8 cellular contexts compared by ENCODE assay signal in genomic region chr9:71910602-71911060, GRCh38. TPM values are rescaled to one million over a fixed set of nuclear protein-coding genes. Genes with fewer than 3 reads are reported as not detected.
A peak's percentile ranks its signal among the peaks of the same experiment; 100 is the strongest.
DNase-seq lines count a peak whose midpoint lies in the region; ATAC-seq and TF ChIP-seq lines count a peak whose summit lies in the region.

No MANE protein-coding gene starts in this region.

- DNase-seq in GM23338 (ENCODE audit: low spot score) (no peak), choroid plexus epithelial cell (ENCODE audit: low read depth) (no peak), NCI-H82 treated with DMSO at 0.1 percent for 48 hours (lab: John Stamatoyannopoulos, UW; ENCODE audit: unreplicated experiment) (no peak), RKO (ENCODE audit: low spot score) (no peak), NCI-H446 (lab: John Stamatoyannopoulos, UW) (no peak)

- H4K20me1 ChIP-seq in GM23338 (replicated peaks; ENCODE audit: insufficient read depth) (peaks cover 43% of the 10 kb centered on the region), Loucy (ENCODE audit: insufficient read depth, low read length, poor library complexity, severe bottlenecking) (peaks cover 74% of the 10 kb centered on the region)

- no peaks in the 10 kb centered on the region for H3K9me2 ChIP-seq in GM23338 (ENCODE audit: insufficient read depth)
- no peaks in the 10 kb centered on the region for H3K9me2 ChIP-seq in Loucy (replicated peaks; ENCODE audit: low read depth, low read length)

- peaks cover 94% of the 10 kb centered on the region for H3K79me2 ChIP-seq in GM23338 (replicated peaks; ENCODE audit: insufficient read depth)
- peaks cover 94% of the 10 kb centered on the region for H3K79me2 ChIP-seq in Loucy (ENCODE audit: insufficient read depth, low read length)

- H3K36me3 Mint-ChIP-seq in GM23338 (ENCODE audit: low read depth), result peaks cover 17% of the 10 kb centered on the region

- no peak overlapping the region for H2AFZ ChIP-seq in GM23338
- H2AFZ ChIP-seq in Loucy (ENCODE audit: low read length), result no peak overlapping the region

- H3K27ac Mint-ChIP-seq in GM23338, result peak overlapping the region; percentile 99

- TF ChIP-seq CTCF in GM23338 (conservative IDR thresholded peaks at IDR 0.05; ENCODE audit: low read depth in 2 of 2) (no peak), Loucy (conservative IDR thresholded peaks at IDR 0.05; ENCODE audit: low read length) (no peak), choroid plexus epithelial cell (conservative IDR thresholded peaks at IDR 0.05; ENCODE audit: low read depth, low read length) (no peak)

- ATAC-seq in GM18502 (IDR thresholded peaks at IDR 0.05; ENCODE audit: poor library complexity, unreplicated experiment), result peak; percentile 21
- peak; percentile 8 for ATAC-seq in GM23338

- H3K36me3 ChIP-seq in GM23338 (ENCODE audit: insufficient read depth), result peaks cover 5% of the 10 kb centered on the region; the same call in 1 of the 2 replicates
- H3K36me3 ChIP-seq in Loucy (ENCODE audit: insufficient read depth, low read length), result peaks cover 7% of the 10 kb centered on the region; the same call in 1 of the 2 replicates
- no peaks in the 10 kb centered on the region for H3K36me3 ChIP-seq in muscle layer of colon (ENCODE audit: insufficient read depth, low read length)

- H3K27me3 ChIP-seq in GM23338 (ENCODE audit: insufficient read depth) (no peaks in the 10 kb centered on the region), Loucy (ENCODE audit: insufficient read depth, low read length, poor library complexity, severe bottlenecking) (peaks cover 11% of the 10 kb centered on the region), muscle layer of colon (ENCODE audit: control insufficient read depth in 1 of 2, insufficient read depth in 2 of 2, low read length in 2 of 2) (no peaks in the 10 kb centered on the region)

- H3K27ac ChIP-seq in GM23338 (ENCODE audit: low read depth) (peak overlapping the region; percentile 95), muscle layer of colon (ENCODE audit: low read depth, low read length) (peak overlapping the region; percentile 96)

- peak overlapping the region; percentile 79 for H3K4me2 ChIP-seq in GM23338
- H3K4me2 ChIP-seq in Loucy (ENCODE audit: low read depth, low read length, poor library complexity, severe bottlenecking), result peak overlapping the region; percentile 93

- H3K4me3 ChIP-seq in GM23338 (peak overlapping the region; percentile 89), Loucy (ENCODE audit: low read length, poor library complexity, severe bottlenecking) (peak overlapping the region; percentile 86), choroid plexus epithelial cell (ENCODE audit: low read depth, low read length) (peak overlapping the region; percentile 90), muscle layer of colon (ENCODE audit: low read depth in 1 of 2, low read length in 2 of 2) (peak overlapping the region; percentile 81 to 99)

- peak overlapping the region; percentile 100 for H3K4me3 Mint-ChIP-seq in GM23338

- no peaks in the 10 kb centered on the region; the same call in 1 of the 3 replicates for H3K9me3 Mint-ChIP-seq in GM23338

- H3K4me1 ChIP-seq in GM23338 (ENCODE audit: insufficient read depth) (peaks cover 38% of the 10 kb centered on the region), Loucy (ENCODE audit: insufficient read depth, low read length, poor library complexity, severe bottlenecking) (peaks cover 39% of the 10 kb centered on the region), muscle layer of colon (ENCODE audit: insufficient read depth, low read length) (peaks cover 20% of the 10 kb centered on the region)

- H3F3A ChIP-seq in GM23338 (replicated peaks; ENCODE audit: low read depth) (peaks cover 7% of the 10 kb centered on the region), Loucy (ENCODE audit: low read depth) (no peaks in the 10 kb centered on the region)

- peaks cover 14% of the 10 kb centered on the region for H3K27me3 Mint-ChIP-seq in GM23338 (ENCODE audit: insufficient read depth, low read depth, poor library complexity)

- H3K9ac ChIP-seq in Loucy (ENCODE audit: low read depth, low read length, poor library complexity, severe bottlenecking) (peak overlapping the region; percentile 91), muscle layer of colon (ENCODE audit: low read length) (peak overlapping the region; percentile 58)

- H3K9me3 ChIP-seq in Loucy (ENCODE audit: insufficient read depth, low read depth, low read length), result no peaks in the 10 kb centered on the region
- no peaks in the 10 kb centered on the region for H3K9me3 ChIP-seq in muscle layer of colon (ENCODE audit: low read length)

- H3K4me1 Mint-ChIP-seq in GM23338, result peaks cover 46% of the 10 kb centered on the region

TF ChIP-seq in GM23338, 12 proteins besides CTCF, POLR2A, EP300 and RAD21:
- TF ChIP-seq CREB1 (CRISPR knock-in tag; IDR thresholded peaks at IDR 0.05; ENCODE audit: low read depth), result 0 out of 2 replicates have a peak, but pooled peaks have one; percentile 14
- no peak for TF ChIP-seq JUNB (IDR thresholded peaks at IDR 0.05; ENCODE audit: unreplicated experiment)

RNA-seq across cellular contexts. Expression of gene ABHD17B, which starts 0.4 kb away (rescaled TPM):
- total RNA-seq in GM23338 (2014; rRNA removed; shearing (Covaris generic)), result 99.3 and 112 TPM in 2 replicates
- 27.9 and 32.2 TPM in 2 replicates for polyA plus RNA-seq in GM23338 (2016; fragmentation: Nextera tagmentation; extraction: Ambion mirVana)

RNA-seq across cellular contexts. Expression of gene C9orf85, which starts 0.8 kb away (rescaled TPM):
- 10.3 and 18.5 TPM in 2 replicates for total RNA-seq in GM23338 (2014; rRNA removed; shearing (Covaris generic))
- polyA plus RNA-seq in GM23338 (2016; fragmentation: Nextera tagmentation; extraction: Ambion mirVana), result 20.8 and 21.5 TPM in 2 replicates
